8 cellular contexts compared by ENCODE assay signal in the genomic region with DNA sequence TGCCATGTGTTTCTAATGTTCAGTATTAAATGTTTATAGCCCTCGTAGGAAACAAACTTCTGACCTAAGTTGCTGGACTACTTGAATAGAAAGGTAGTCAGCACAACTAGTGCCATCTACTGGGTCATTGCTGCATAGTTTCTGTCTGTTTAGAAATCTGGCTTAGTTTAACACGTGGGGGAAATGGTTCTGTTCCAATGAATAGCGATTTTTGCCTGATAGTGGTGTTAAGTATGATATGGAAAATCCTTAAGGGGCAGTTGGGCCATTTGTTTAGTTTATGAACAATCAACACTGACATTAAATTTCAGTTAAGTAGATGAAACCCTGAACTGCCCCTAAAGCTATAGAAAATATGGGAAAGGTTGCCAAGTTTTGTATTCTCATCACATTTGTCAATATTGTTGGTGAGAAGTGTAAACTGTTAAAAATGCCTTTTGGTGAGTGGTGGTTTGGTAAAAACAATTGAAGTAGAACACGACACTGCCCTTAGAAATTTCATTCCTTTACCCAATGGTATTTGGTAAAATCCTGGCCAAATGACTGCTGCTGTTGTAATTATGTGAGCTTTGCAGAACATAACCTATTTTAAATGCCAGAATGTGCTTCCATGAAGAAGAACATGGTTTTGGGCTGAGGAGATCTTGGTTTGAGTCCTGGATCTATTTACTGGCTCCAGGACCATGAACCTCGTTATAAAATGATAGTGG. TPM values are rescaled to one million over a fixed set of nuclear protein-coding genes. Genes with fewer than 3 reads are reported as not detected.
DNase-seq lines count a peak whose midpoint lies in the region; ATAC-seq and TF ChIP-seq lines count a peak whose summit lies in the region.

No MANE protein-coding gene starts in this region.

- peak overlapping the region; percentile 6 for H3K4me3 Mint-ChIP-seq in Calu3 (ENCODE audit: low read depth, unreplicated experiment)

- H3K36me3 Mint-ChIP-seq in Calu3 (ENCODE audit: insufficient read depth, unreplicated experiment) = peaks cover 44% of the 10 kb centered on the region

- no peaks in the 10 kb centered on the region for H3K9me3 ChIP-seq in neutrophil

- H3K4me1 Mint-ChIP-seq in Calu3 (ENCODE audit: low read depth, unreplicated experiment) = peaks cover 34% of the 10 kb centered on the region

- H3K4me3 ChIP-seq in fibroblast of mammary gland (ENCODE audit: control insufficient read depth, low read depth, low read length) = no peak overlapping the region
- no peak overlapping the region for H3K4me3 ChIP-seq in neutrophil (ENCODE audit: low read depth in 1 of 2, low read length in 1 of 2)

- DNase-seq in Calu3 (peak; percentile 53), NCI-H460 (ENCODE audit: extremely low read depth, low read depth) (peak; percentile 71), fibroblast of mammary gland (ENCODE audit: low read depth) (peak; percentile 93), T-helper 9 cell (no peak)
- DNase-seq in activated CD4-positive, alpha-beta T cell treated with anti-CD3 and anti-CD28 coated beads, Interleukin-2, amount 50 U/mL, for 4 hours = peak; percentile 26 to 31

- peaks cover 68% of the 10 kb centered on the region for H3K36me3 ChIP-seq in neutrophil

- H3K9me3 Mint-ChIP-seq in Calu3 (ENCODE audit: low read depth, unreplicated experiment) = no peaks in the 10 kb centered on the region

- ATAC-seq in GM18873 (IDR thresholded peaks at IDR 0.05; ENCODE audit: low FRiP score, unreplicated experiment) (peak; percentile 69), HG03064 (IDR thresholded peaks at IDR 0.05; ENCODE audit: low read depth, unreplicated experiment) (peak; percentile 69)

- peaks cover 0 to 13% of the 10 kb centered on the region in 2 experiments for H3K4me1 ChIP-seq in neutrophil (ENCODE audit: control insufficient read depth in 1 of 2, insufficient read depth in 1 of 2, low read depth in 1 of 2, low read length in 1 of 2)

- intact Hi-C loops in Calu3 (cut with micrococcal nuclease; ENCODE audit: unreplicated experiment) = loop anchor here (1.0 kb wide), 2 partner anchors 120 to 125 kb away; no protein-coding TSS in a partner anchor

- CTCF ChIA-PET in Calu3 (lab: Charles Lee) = interaction anchor here (1.2 kb wide), 2 partner anchors 120 to 124 kb away, joined by 3 to 6 read pairs; no protein-coding TSS in a partner anchor

- H3K27me3 ChIP-seq in neutrophil = no peaks in the 10 kb centered on the region

- TF ChIP-seq CTCF in Calu3 (IDR thresholded peaks at IDR 0.05; ENCODE audit: unreplicated experiment) = peak; percentile 44
- peak; percentile 89 for TF ChIP-seq CTCF in fibroblast of mammary gland (conservative IDR thresholded peaks at IDR 0.05; ENCODE audit: control insufficient read depth, insufficient read depth, low read depth, low read length)
- peak; percentile 67 for TF ChIP-seq CTCF in neutrophil (IDR thresholded peaks at IDR 0.05)

- BruUV-seq in Calu3 (replicated peaks; lab: Mats Ljungman, UMichigan) = no TSS peak

- H3K27me3 Mint-ChIP-seq in Calu3 (ENCODE audit: unreplicated experiment) = no peaks in the 10 kb centered on the region

- H3K27ac ChIP-seq in neutrophil = peak overlapping the region; percentile 37

- H3K27ac Mint-ChIP-seq in Calu3 (ENCODE audit: unreplicated experiment) = peak overlapping the region; percentile 85

RNA-seq across cellular contexts. Expression of gene NABP1, which starts 13.2 kb away (rescaled TPM):
- total RNA-seq in Calu3 (2022) = 63.9 and 71.8 TPM in 2 replicates
- total RNA-seq in NCI-H460 (2014; rRNA removed; shearing (Covaris generic)) = 35.7 and 44.4 TPM in 2 replicates
- polyA plus RNA-seq in NCI-H460 (2014; cell fraction: nucleus; rRNA removed) = 53.0 and 83.2 TPM in 2 replicates
